35 cellular contexts compared by ENCODE assay signal in genomic region chr1:14932034-14932638, GRCh38.
"Had no signal": no experiment of that assay in that cellular context is flagged by ENCODE, and none has a peak within 500 bp of the region (broad histone marks: within the 10 kb centered on the region; RNA-seq: fewer than 3 reads in every experiment).

No MANE protein-coding gene starts in this region.

- H3K4me3 ChIP-seq: ascending aorta, breast epithelium, cardiac muscle cell, colonic mucosa, esophagus squamous epithelium, gastroesophageal sphincter had no signal

- H3K4me1 Mint-ChIP-seq: activated B cell treated with CpG ODN at 0.5 μM for 24 hours; activated CD4-positive, alpha-beta T cell treated with anti-CD3 and anti-CD28 coated beads for 36 hours; activated CD4-positive, alpha-beta T cell treated with anti-CD3 and anti-CD28 coated beads, Interleukin-2, amount 10 ng/mL, durations not matched to agents 24 days and 14 days; activated CD8-positive, alpha-beta memory T cell treated with anti-CD3 and anti-CD28 coated beads, Interleukin-2, amount 10 ng/mL, durations not matched to agents 7 days and 5 days; activated naive CD4-positive, alpha-beta T cell treated with anti-CD3 and anti-CD28 coated beads, Interleukin-2, amount 50 U/mL, for 24 hours; activated naive CD8-positive, alpha-beta T cell treated with anti-CD3 and anti-CD28 coated beads for 36 hours; T-helper 17 cell had no signal

- H3K27me3 ChIP-seq: ascending aorta, breast epithelium, cardiac muscle cell, colonic mucosa, esophagus squamous epithelium, gastroesophageal sphincter had no signal

- H3K9me3 Mint-ChIP-seq: activated B cell treated with CpG ODN at 0.5 μM for 24 hours; activated CD4-positive, alpha-beta memory T cell treated with anti-CD3 and anti-CD28 coated beads for 36 hours; activated CD4-positive, alpha-beta T cell treated with anti-CD3 and anti-CD28 coated beads, Interleukin-2, amount 10 ng/mL, durations not matched to agents 24 days and 14 days; activated naive CD4-positive, alpha-beta T cell treated with anti-CD3 and anti-CD28 coated beads for 36 hours; activated naive CD4-positive, alpha-beta T cell treated with anti-CD3 and anti-CD28 coated beads, Interleukin-2, amount 50 U/mL, for 24 hours; activated naive CD8-positive, alpha-beta T cell treated with anti-CD3 and anti-CD28 coated beads for 36 hours; activated T-helper 1 cell treated with anti-CD3 and anti-CD28 coated beads, Interleukin-12 subunit alpha, Interleukin-12 subunit beta, Interleukin-2, Interleukin-4 antibody, amounts not matched to agents 30 ng/mL and 10 ng/mL and 1 ng/mL, durations not matched to agents 14 hours and 24 hours and 36 hours; activated T-helper 2 cell treated with anti-CD3 and anti-CD28 coated beads, Interferon-gamma antibody, Interleukin-2, Interleukin-4, amounts not matched to agents 10 μg/mL and 5 μg/mL and 100 μg/mL, durations not matched to agents 14 hours and 24 hours and 36 hours; brain; T-helper 2 cell treated with Interferon-gamma antibody and Interleukin-4, amounts not matched to agents 5 μg/mL and 100 μg/mL, for 36 hours had no signal

- H3K36me3 ChIP-seq: ascending aorta, breast epithelium, cardiac muscle cell, colonic mucosa, gastroesophageal sphincter, WERI-Rb-1 had no signal

- H3K9me3 ChIP-seq: ascending aorta, breast epithelium, colonic mucosa, esophagus squamous epithelium, gastroesophageal sphincter had no signal

- H3K27ac Mint-ChIP-seq: activated B cell treated with CpG ODN at 0.5 μM for 24 hours; activated CD4-positive, alpha-beta memory T cell treated with anti-CD3 and anti-CD28 coated beads for 36 hours; activated CD4-positive, alpha-beta T cell treated with anti-CD3 and anti-CD28 coated beads for 36 hours; activated CD4-positive, alpha-beta T cell treated with anti-CD3 and anti-CD28 coated beads, Interleukin-2, amount 10 ng/mL, durations not matched to agents 24 days and 14 days; activated CD8-positive, alpha-beta memory T cell treated with anti-CD3 and anti-CD28 coated beads, Interleukin-2, amount 10 ng/mL, durations not matched to agents 7 days and 5 days; activated CD8-positive, alpha-beta T cell treated with anti-CD3 and anti-CD28 coated beads, Interleukin-2, amount 10 ng/mL, durations not matched to agents 7 days and 5 days; activated naive CD4-positive, alpha-beta T cell treated with anti-CD3 and anti-CD28 coated beads for 36 hours; activated naive CD4-positive, alpha-beta T cell treated with anti-CD3 and anti-CD28 coated beads, Interleukin-2, amount 50 U/mL, for 24 hours; activated naive CD8-positive, alpha-beta T cell treated with anti-CD3 and anti-CD28 coated beads for 36 hours; activated T-helper 1 cell treated with anti-CD3 and anti-CD28 coated beads, Interleukin-12 subunit alpha, Interleukin-12 subunit beta, Interleukin-2, Interleukin-4 antibody, amounts not matched to agents 30 ng/mL and 10 ng/mL and 1 ng/mL, durations not matched to agents 14 hours and 24 hours and 36 hours; activated T-helper 2 cell treated with anti-CD3 and anti-CD28 coated beads, Interferon-gamma antibody, Interleukin-2, Interleukin-4, amounts not matched to agents 10 μg/mL and 5 μg/mL and 100 μg/mL, durations not matched to agents 14 hours and 24 hours and 36 hours; T-helper 17 cell; T-helper 2 cell treated with Interferon-gamma antibody and Interleukin-4, amounts not matched to agents 5 μg/mL and 100 μg/mL, for 36 hours had no signal

- FAIRE-seq: endometrium, endothelial cell of umbilical vein had no signal

- ATAC-seq: activated CD4-positive, alpha-beta T cell treated with anti-CD3 and anti-CD28 coated beads for 36 hours; activated CD8-positive, alpha-beta memory T cell treated with anti-CD3 and anti-CD28 coated beads, Interleukin-2, amount 10 ng/mL, durations not matched to agents 7 days and 5 days; activated CD8-positive, alpha-beta T cell treated with anti-CD3 and anti-CD28 coated beads, Interleukin-2, amount 10 ng/mL, durations not matched to agents 7 days and 5 days; gastroesophageal sphincter; T-helper 17 cell had no signal

- H3K4me3 Mint-ChIP-seq: activated B cell treated with CpG ODN at 0.5 μM for 24 hours; activated CD4-positive, alpha-beta memory T cell treated with anti-CD3 and anti-CD28 coated beads for 36 hours; activated CD4-positive, alpha-beta T cell treated with anti-CD3 and anti-CD28 coated beads for 36 hours; activated CD4-positive, alpha-beta T cell treated with anti-CD3 and anti-CD28 coated beads, Interleukin-2, amount 10 ng/mL, durations not matched to agents 24 days and 14 days; activated CD8-positive, alpha-beta memory T cell treated with anti-CD3 and anti-CD28 coated beads, Interleukin-2, amount 10 ng/mL, durations not matched to agents 7 days and 5 days; activated CD8-positive, alpha-beta T cell treated with anti-CD3 and anti-CD28 coated beads, Interleukin-2, amount 10 ng/mL, durations not matched to agents 7 days and 5 days; activated naive CD4-positive, alpha-beta T cell treated with anti-CD3 and anti-CD28 coated beads for 36 hours; activated naive CD4-positive, alpha-beta T cell treated with anti-CD3 and anti-CD28 coated beads, Interleukin-2, amount 50 U/mL, for 24 hours; activated naive CD8-positive, alpha-beta T cell treated with anti-CD3 and anti-CD28 coated beads for 36 hours; activated T-helper 1 cell treated with anti-CD3 and anti-CD28 coated beads, Interleukin-12 subunit alpha, Interleukin-12 subunit beta, Interleukin-2, Interleukin-4 antibody, amounts not matched to agents 30 ng/mL and 10 ng/mL and 1 ng/mL, durations not matched to agents 14 hours and 24 hours and 36 hours; brain; T-helper 17 cell; T-helper 2 cell treated with Interferon-gamma antibody and Interleukin-4, amounts not matched to agents 5 μg/mL and 100 μg/mL, for 36 hours had no signal

- H3K36me3 Mint-ChIP-seq: activated CD4-positive, alpha-beta memory T cell treated with anti-CD3 and anti-CD28 coated beads for 36 hours; activated CD8-positive, alpha-beta memory T cell treated with anti-CD3 and anti-CD28 coated beads, Interleukin-2, amount 10 ng/mL, durations not matched to agents 7 days and 5 days; activated naive CD4-positive, alpha-beta T cell treated with anti-CD3 and anti-CD28 coated beads, Interleukin-2, amount 50 U/mL, for 24 hours; activated naive CD8-positive, alpha-beta T cell treated with anti-CD3 and anti-CD28 coated beads for 36 hours; brain had no signal

- H3K27ac ChIP-seq: ascending aorta, breast epithelium, cardiac muscle cell, colonic mucosa, epithelial cell of prostate, esophagus squamous epithelium, gastroesophageal sphincter, WERI-Rb-1 had no signal

- DNase-seq: activated B cell treated with CpG ODN at 0.5 μM for 24 hours; activated CD4-positive, alpha-beta memory T cell treated with anti-CD3 and anti-CD28 coated beads for 36 hours; activated CD4-positive, alpha-beta T cell treated with anti-CD3 and anti-CD28 coated beads for 36 hours; activated CD4-positive, alpha-beta T cell treated with anti-CD3 and anti-CD28 coated beads, Interleukin-2, amount 10 ng/mL, durations not matched to agents 24 days and 14 days; activated CD4-positive, CD25-positive, alpha-beta regulatory T cell treated with anti-CD3 and anti-CD28 coated beads, Interleukin-2, amount 50 U/mL, for 72 hours; activated CD8-positive, alpha-beta memory T cell treated with anti-CD3 and anti-CD28 coated beads, Interleukin-2, amount 10 ng/mL, durations not matched to agents 7 days and 5 days; activated CD8-positive, alpha-beta memory T cell treated with anti-CD3 and anti-CD28 coated beads, Interleukin-2, amount 50 U/mL, for 4 hours; activated CD8-positive, alpha-beta T cell treated with anti-CD3 and anti-CD28 coated beads, Interleukin-2, amount 10 ng/mL, durations not matched to agents 7 days and 5 days; activated effector memory CD4-positive, alpha-beta T cell treated with anti-CD3 and anti-CD28 coated beads, Interleukin-2, amount 50 U/mL, for 16 hours; activated naive CD4-positive, alpha-beta T cell treated with anti-CD3 and anti-CD28 coated beads for 36 hours; activated naive CD8-positive, alpha-beta T cell treated with anti-CD3 and anti-CD28 coated beads for 36 hours; activated T-cell treated with anti-CD3 and anti-CD28 coated beads, Interleukin-2, amount 50 U/mL, for 1 hour; activated T-cell treated with anti-CD3 and anti-CD28 coated beads, Interleukin-2, amount 50 U/mL, for 48 hours; central memory CD4-positive, alpha-beta T cell; cerebellar nuclear complex; colonic mucosa; effector CD8-positive, alpha-beta T cell; esophagus squamous epithelium; foreskin melanocyte; T-helper 1 cell; T-helper 17 cell; T1000; WERI-Rb-1 had no signal

- H3K4me1 ChIP-seq: ascending aorta had no signal
